Comparison of ENCODE assay signal across 8 cellular contexts in the genomic region with DNA sequence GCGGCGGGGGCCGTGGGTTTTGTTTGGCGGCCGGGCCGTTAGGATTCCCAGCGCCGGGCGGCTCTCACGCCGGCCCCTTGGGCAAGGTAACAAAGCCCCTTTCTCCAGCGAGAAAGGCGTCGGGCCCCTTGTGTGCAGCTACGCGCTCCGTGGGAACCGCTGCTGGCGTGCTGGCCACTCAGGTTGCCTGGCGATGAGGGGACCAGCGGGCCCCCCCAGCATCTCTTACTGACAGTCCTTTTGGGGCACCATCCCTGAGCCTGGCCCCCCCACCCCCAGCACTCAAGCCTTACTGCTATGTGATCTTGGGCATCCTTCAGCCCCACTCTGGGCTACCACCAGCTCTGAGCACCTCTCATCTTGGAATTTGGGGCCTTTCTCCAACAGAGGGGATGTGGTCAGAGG. TPM values are rescaled to one million over a fixed set of nuclear protein-coding genes. Genes with fewer than 3 reads are reported as not detected.
A peak's percentile ranks its signal among the peaks of the same experiment; 100 is the strongest.
DNase-seq lines count a peak whose midpoint lies in the region; ATAC-seq and TF ChIP-seq lines count a peak whose summit lies in the region.
"Had no signal": no experiment of that assay in that cellular context is flagged by ENCODE, and none has a peak within 500 bp of the region (broad histone marks: within the 10 kb centered on the region; RNA-seq: fewer than 3 reads in every experiment).

No MANE protein-coding gene starts in this region.

- H3K36me3 Mint-ChIP-seq in activated CD8-positive, alpha-beta T cell treated with anti-CD3 and anti-CD28 coated beads, Interleukin-2, amount 10 ng/mL, durations not matched to agents 7 days and 5 days (ENCODE audit: low read depth), result peaks cover 38% of the 10 kb centered on the region
- no peaks in the 10 kb centered on the region for H3K36me3 Mint-ChIP-seq in glutamatergic neuron (ENCODE audit: unreplicated experiment)

- peaks cover 13% of the 10 kb centered on the region; the same call in 1 of the 2 replicates for H3K79me2 ChIP-seq in HCT116 (ENCODE audit: insufficient read depth, low read length)

- H3K9me3 Mint-ChIP-seq in activated CD8-positive, alpha-beta T cell treated with anti-CD3 and anti-CD28 coated beads, Interleukin-2, amount 10 ng/mL, durations not matched to agents 7 days and 5 days (ENCODE audit: insufficient read depth), result no peaks in the 10 kb centered on the region
- H3K9me3 Mint-ChIP-seq in glutamatergic neuron (ENCODE audit: unreplicated experiment), result peaks cover 19% of the 10 kb centered on the region

- RAD21 ChIA-PET in HCT116 (lab: Charles Lee; ENCODE audit: low non-redundant PET in 1 of 2, low total read pairs in 2 of 2, uncharacterized antibody in 2 of 2, unreplicated experiment in 2 of 2), result no interaction called here

- no peak for TF ChIP-seq CTCF in HCT116 (IDR thresholded peaks at IDR 0.05 in 2 of 3, conservative IDR thresholded peaks at IDR 0.05 in 1 of 3; ENCODE audit: borderline replicate concordance in 1 of 3, insufficient read depth in 1 of 3, low read depth in 2 of 3, low read length in 2 of 3)
- TF ChIP-seq CTCF in glutamatergic neuron (IDR thresholded peaks at IDR 0.05; ENCODE audit: partially characterized antibody, unreplicated experiment), result no peak

- no peak for TF ChIP-seq POLR2A in HCT116 (IDR thresholded peaks at IDR 0.05; ENCODE audit: borderline replicate concordance, extremely low read depth, insufficient read depth, insufficient read length)

- H3K4me2 ChIP-seq in HCT116 (ENCODE audit: low read length), result peak overlapping the region; percentile 85; the same call in 1 of the 2 replicates

- H3K4me1 Mint-ChIP-seq in activated CD8-positive, alpha-beta T cell treated with anti-CD3 and anti-CD28 coated beads, Interleukin-2, amount 10 ng/mL, durations not matched to agents 7 days and 5 days (ENCODE audit: low read depth), result peaks cover 37% of the 10 kb centered on the region
- H3K4me1 Mint-ChIP-seq in glutamatergic neuron (ENCODE audit: low read depth, unreplicated experiment), result peaks cover 14% of the 10 kb centered on the region

- intact Hi-C loops in HCT116 (cut with micrococcal nuclease), result loop anchor here (5.0 kb wide), 1 partner anchor 36 kb away; the partner anchor contains the start of genes BRAT1 and IQCE

- H3K9me3 ChIP-seq in HCT116 (ENCODE audit: control insufficient read depth in 1 of 2, insufficient read depth in 1 of 2, low read depth in 1 of 2, low read length in 2 of 2), result no peaks in the 10 kb centered on the region
- H3K9me3 ChIP-seq in skeletal muscle tissue (ENCODE audit: control insufficient read depth in 3 of 3, low read length in 3 of 3), result no peaks in the 10 kb centered on the region

- no peaks in the 10 kb centered on the region for H3K9me2 ChIP-seq in HCT116 (ENCODE audit: insufficient read depth)

- peaks cover 50 to 82% of the 10 kb centered on the region in 2 experiments for H3K4me1 ChIP-seq in HCT116 (ENCODE audit: control insufficient read depth in 1 of 2, insufficient read depth in 2 of 2, low read length in 2 of 2)
- peaks cover 28 to 49% (median 37%) of the 10 kb centered on the region in 3 donors for H3K4me1 ChIP-seq in skeletal muscle tissue (ENCODE audit: control insufficient read depth in 3 of 3, insufficient read depth in 3 of 3, low read length in 3 of 3)

- POLR2A ChIA-PET in HCT116 (lab: Charles Lee), result no interaction called here
- POLR2A ChIA-PET in activated CD8-positive, alpha-beta T cell treated with anti-CD3 and anti-CD28 coated beads, Interleukin-2, amount 10 ng/mL, durations not matched to agents 7 days and 5 days (lab: Charles Lee), result interaction anchor here (1.0 to 5.1 kb wide), 3 partner anchors 9 to 116 kb away, joined by 4 to 57 read pairs (median 13); no protein-coding TSS in a partner anchor

- no peaks in the 10 kb centered on the region for H3K27me3 ChIP-seq in HCT116 (ENCODE audit: insufficient read depth, low read length)
- H3K27me3 ChIP-seq in skeletal muscle tissue (ENCODE audit: control insufficient read depth in 3 of 3, insufficient read depth in 3 of 3, low read length in 3 of 3), result peaks cover 25 to 57% (median 28%) of the 10 kb centered on the region in 3 donors

- TF ChIP-seq RAD21 in HCT116 (IDR thresholded peaks at IDR 0.05; ENCODE audit: low read depth), result no peak

- peak overlapping the region; percentile 98 for H3K4me3 Mint-ChIP-seq in activated CD8-positive, alpha-beta T cell treated with anti-CD3 and anti-CD28 coated beads, Interleukin-2, amount 10 ng/mL, durations not matched to agents 7 days and 5 days
- peak overlapping the region; percentile 92 for H3K4me3 Mint-ChIP-seq in glutamatergic neuron (ENCODE audit: unreplicated experiment)

- no peak overlapping the region for H3K9ac ChIP-seq in HCT116 (ENCODE audit: low read length)
- H3K9ac ChIP-seq in skeletal muscle tissue (ENCODE audit: low read depth in 1 of 3, low read length in 3 of 3), result peak overlapping the region in 1 of 3 donors; percentile 8

- ATAC-seq in HCT116 (no peak), GM19452 (IDR thresholded peaks at IDR 0.05; ENCODE audit: unreplicated experiment) (no peak), HG03045 (IDR thresholded peaks at IDR 0.05; ENCODE audit: unreplicated experiment) (no peak)
- ATAC-seq in activated CD8-positive, alpha-beta T cell treated with anti-CD3 and anti-CD28 coated beads, Interleukin-2, amount 10 ng/mL, durations not matched to agents 7 days and 5 days, result peak; percentile 0

- H2AFZ ChIP-seq in HCT116 (ENCODE audit: low read depth, low read length, poor library complexity, severe bottlenecking), result no peak overlapping the region

- BruUV-seq in HCT116 (replicated peaks; lab: Mats Ljungman, UMichigan), result no TSS peak

- H3K27me3 Mint-ChIP-seq in activated CD8-positive, alpha-beta T cell treated with anti-CD3 and anti-CD28 coated beads, Interleukin-2, amount 10 ng/mL, durations not matched to agents 7 days and 5 days (ENCODE audit: low read depth), result no peaks in the 10 kb centered on the region
- H3K27me3 Mint-ChIP-seq in glutamatergic neuron (ENCODE audit: unreplicated experiment), result peaks cover 15% of the 10 kb centered on the region

- H3K27ac Mint-ChIP-seq in activated CD8-positive, alpha-beta T cell treated with anti-CD3 and anti-CD28 coated beads, Interleukin-2, amount 10 ng/mL, durations not matched to agents 7 days and 5 days, result peak overlapping the region; percentile 93
- peak overlapping the region; percentile 78 for H3K27ac Mint-ChIP-seq in glutamatergic neuron (ENCODE audit: unreplicated experiment)

- no peak for DNase-seq in HCT116 (ENCODE audit: low read depth, low spot score)
- peak; percentile 57 for DNase-seq in activated CD8-positive, alpha-beta T cell treated with anti-CD3 and anti-CD28 coated beads, Interleukin-2, amount 10 ng/mL, durations not matched to agents 7 days and 5 days
- DNase-seq in glutamatergic neuron, result no peak
- no peak for DNase-seq in stimulated activated CD4-positive, alpha-beta T cell treated with anti-CD3 and anti-CD28 coated beads, Interleukin-4, amount 100 ng/mL, for 24 hours

- CTCF ChIA-PET in HCT116 (lab: Charles Lee), result no interaction called here
- CTCF ChIA-PET in activated CD8-positive, alpha-beta T cell treated with anti-CD3 and anti-CD28 coated beads, Interleukin-2, amount 10 ng/mL, durations not matched to agents 7 days and 5 days (lab: Charles Lee), result interaction anchor here (1.2 to 1.8 kb wide), 3 partner anchors 12 to 115 kb away, joined by 3 read pairs; no protein-coding TSS in a partner anchor

- H4K20me1 ChIP-seq in HCT116 (ENCODE audit: insufficient read depth), result no peaks in the 10 kb centered on the region

- H3K36me3 ChIP-seq in HCT116 (ENCODE audit: control insufficient read depth in 1 of 2, insufficient read depth in 2 of 2, low read length in 2 of 2) (no peaks in the 10 kb centered on the region), skeletal muscle tissue (ENCODE audit: control insufficient read depth in 3 of 3, insufficient read depth in 3 of 3, low read length in 3 of 3) (no peaks in the 10 kb centered on the region)

- H3K4me3 ChIP-seq in HCT116 (replicated peaks in 1 of 2; ENCODE audit: low read depth in 1 of 2, low read length in 2 of 2) (no peak overlapping the region), skeletal muscle tissue (ENCODE audit: low read length in 3 of 3) (peak overlapping the region; percentile 45 to 59 (median 58))

- H3K27ac ChIP-seq in HCT116 (ENCODE audit: low read depth, low read length) (peak overlapping the region; percentile 34; the same call in 1 of the 2 replicates), skeletal muscle tissue (ENCODE audit: low read depth, low read length) (no peak overlapping the region)

TF ChIP-seq in HCT116, 20 proteins besides CTCF, POLR2A, EP300 and RAD21:
- TF ChIP-seq CEBPB (IDR thresholded peaks at IDR 0.05; ENCODE audit: low read depth) (no peak), POLR2AphosphoS5 (IDR thresholded peaks at IDR 0.05; ENCODE audit: low read depth, low read length) (no peak), ZNF274 (IDR thresholded peaks at IDR 0.05; ENCODE audit: low read depth, low read length) (no peak), TCF7L2 (IDR thresholded peaks at IDR 0.05; ENCODE audit: borderline replicate concordance, extremely low read depth, insufficient read depth, insufficient read length) (no peak), SRF (IDR thresholded peaks at IDR 0.05; ENCODE audit: low read depth) (no peak), EZH2 (IDR thresholded peaks at IDR 0.05) (no peak)

RNA-seq across cellular contexts. Expression of gene LFNG, which starts 1.8 kb away (rescaled TPM):
- 14.3 TPM for total RNA-seq in HCT116 (2021; ENCODE audit: unreplicated experiment)
- polyA plus RNA-seq in HCT116 (2012), result 3.9 and 4.3 TPM in 2 replicates
- total RNA-seq in activated CD8-positive, alpha-beta T cell treated with anti-CD3 and anti-CD28 coated beads, Interleukin-2, amount 10 ng/mL, durations not matched to agents 7 days and 5 days, result 100 to 1,000 TPM; 134 to 136 TPM
- 75.5 TPM for total RNA-seq in glutamatergic neuron (ENCODE audit: unreplicated experiment)
- total RNA-seq in skeletal muscle tissue, result 23.0 TPM

RNA-seq across cellular contexts. Expression of gene BRAT1, which starts 34.0 kb away (rescaled TPM):
- total RNA-seq in HCT116 (2021; ENCODE audit: unreplicated experiment) (47.6 TPM), glutamatergic neuron (ENCODE audit: unreplicated experiment) (30.5 TPM), skeletal muscle tissue (18.3 TPM)
- 32.1 and 35.3 TPM in 2 replicates for polyA plus RNA-seq in HCT116 (2012)
- 10 to 100 TPM; 39.4 to 40.7 TPM for total RNA-seq in activated CD8-positive, alpha-beta T cell treated with anti-CD3 and anti-CD28 coated beads, Interleukin-2, amount 10 ng/mL, durations not matched to agents 7 days and 5 days

RNA-seq across cellular contexts. Expression of gene IQCE, which starts 37.4 kb away (rescaled TPM):
- 21.4 TPM for total RNA-seq in HCT116 (2021; ENCODE audit: unreplicated experiment)
- polyA plus RNA-seq in HCT116 (2012), result 10.4 and 12.2 TPM in 2 replicates
- 10 to 100 TPM; 11.6 to 12.4 TPM for total RNA-seq in activated CD8-positive, alpha-beta T cell treated with anti-CD3 and anti-CD28 coated beads, Interleukin-2, amount 10 ng/mL, durations not matched to agents 7 days and 5 days
- 12.0 TPM for total RNA-seq in glutamatergic neuron (ENCODE audit: unreplicated experiment)
- 2.1 TPM for total RNA-seq in skeletal muscle tissue

RNA-seq across cellular contexts. Expression of gene GRIFIN, which starts 45.1 kb away (rescaled TPM):
- total RNA-seq in HCT116 (2021; ENCODE audit: unreplicated experiment) (not detected), glutamatergic neuron (ENCODE audit: unreplicated experiment) (not detected), skeletal muscle tissue (not detected)
- polyA plus RNA-seq in HCT116 (2012), result not detected in 2 replicates
- total RNA-seq in activated CD8-positive, alpha-beta T cell treated with anti-CD3 and anti-CD28 coated beads, Interleukin-2, amount 10 ng/mL, durations not matched to agents 7 days and 5 days, result not detected
- total RNA-seq: fibroblast of villous mesenchyme had no signal

Comparison
In these comparisons a context has a peak if more than half of its experiments do, and no peak if none do; other contexts are left out.
1. H3K4me3 ChIP-seq: peak in skeletal muscle tissue (3 of 3); none in HCT116 (0 of 2).